10 cellular contexts compared by ENCODE assay signal in the genomic region with DNA sequence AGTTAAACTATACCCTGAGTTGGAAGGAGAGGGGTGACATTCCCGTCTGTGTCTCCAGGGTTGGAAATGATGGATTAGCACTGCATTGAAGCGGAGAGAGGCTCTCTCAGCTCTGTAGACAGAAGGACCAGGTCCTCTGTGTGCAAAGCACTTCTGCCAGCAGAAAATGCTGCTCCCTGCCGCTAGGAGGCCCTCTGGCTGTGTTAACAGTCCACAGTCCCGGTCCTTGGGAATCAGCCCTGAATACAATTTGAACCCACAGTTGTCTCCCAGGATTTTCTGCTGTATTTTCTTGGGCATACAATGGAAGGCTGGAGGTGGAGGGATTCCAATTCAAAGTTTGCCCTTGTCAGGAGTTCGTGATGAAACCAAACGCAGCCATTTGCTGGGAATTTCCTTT.
DNase-seq lines count a peak whose midpoint lies in the region; ATAC-seq and TF ChIP-seq lines count a peak whose summit lies in the region.
"Had no signal": no experiment of that assay in that cellular context is flagged by ENCODE, and none has a peak within 500 bp of the region (broad histone marks: within the 10 kb centered on the region; RNA-seq: fewer than 3 reads in every experiment).

No MANE protein-coding gene starts in this region.

- H3K79me2 ChIP-seq in smooth muscle cell (ENCODE audit: low read depth): no peaks in the 10 kb centered on the region

- no peak overlapping the region for H3K27ac ChIP-seq in smooth muscle cell (ENCODE audit: low read depth)

- no peaks in the 10 kb centered on the region for H3K4me1 ChIP-seq in smooth muscle cell (ENCODE audit: low read depth)

- H3K4me2 ChIP-seq in smooth muscle cell: no peak overlapping the region

- H3K4me1 Mint-ChIP-seq in activated CD8-positive, alpha-beta T cell treated with anti-CD3 and anti-CD28 coated beads for 36 hours (ENCODE audit: low read depth): no peaks in the 10 kb centered on the region
- no peaks in the 10 kb centered on the region for H3K4me1 Mint-ChIP-seq in activated CD8-positive, alpha-beta T cell treated with anti-CD3 and anti-CD28 coated beads, Interleukin-2, amount 10 ng/mL, durations not matched to agents 7 days and 5 days (ENCODE audit: low read depth)
- H3K4me1 Mint-ChIP-seq: naive thymus-derived CD4-positive, alpha-beta T cell had no signal

- no peak overlapping the region for H3K27ac Mint-ChIP-seq in activated CD8-positive, alpha-beta T cell treated with anti-CD3 and anti-CD28 coated beads for 36 hours
- H3K27ac Mint-ChIP-seq in activated CD8-positive, alpha-beta T cell treated with anti-CD3 and anti-CD28 coated beads, Interleukin-2, amount 10 ng/mL, durations not matched to agents 7 days and 5 days: no peak overlapping the region

- CTCF ChIA-PET in activated CD8-positive, alpha-beta T cell treated with anti-CD3 and anti-CD28 coated beads for 36 hours (lab: Charles Lee): no interaction called here
- CTCF ChIA-PET in activated CD8-positive, alpha-beta T cell treated with anti-CD3 and anti-CD28 coated beads, Interleukin-2, amount 10 ng/mL, durations not matched to agents 7 days and 5 days (lab: Charles Lee): no interaction called here

- POLR2A ChIA-PET in activated CD8-positive, alpha-beta T cell treated with anti-CD3 and anti-CD28 coated beads for 36 hours (lab: Charles Lee): no interaction called here
- POLR2A ChIA-PET in activated CD8-positive, alpha-beta T cell treated with anti-CD3 and anti-CD28 coated beads, Interleukin-2, amount 10 ng/mL, durations not matched to agents 7 days and 5 days (lab: Charles Lee): no interaction called here

- TF ChIP-seq CTCF in activated CD8-positive, alpha-beta T cell treated with anti-CD3 and anti-CD28 coated beads for 36 hours (IDR thresholded peaks at IDR 0.05): peak; percentile 44
- peak; percentile 47 for TF ChIP-seq CTCF in smooth muscle cell (IDR thresholded peaks at IDR 0.05; ENCODE audit: borderline replicate concordance, insufficient read depth, poor library complexity, severe bottlenecking)

- no peaks in the 10 kb centered on the region for H3F3A ChIP-seq in smooth muscle cell (ENCODE audit: low read depth)

- peaks cover 8% of the 10 kb centered on the region for H3K27me3 ChIP-seq in smooth muscle cell (ENCODE audit: low read depth)

- H3K4me3 ChIP-seq in smooth muscle cell: no peak overlapping the region

- no peak for TF ChIP-seq POLR2A in erythroblast (IDR thresholded peaks at IDR 0.05; ENCODE audit: low read length)

- no peak for ATAC-seq in activated CD8-positive, alpha-beta T cell treated with anti-CD3 and anti-CD28 coated beads for 36 hours
- no peak for ATAC-seq in activated CD8-positive, alpha-beta T cell treated with anti-CD3 and anti-CD28 coated beads, Interleukin-2, amount 10 ng/mL, durations not matched to agents 7 days and 5 days
- no peak for ATAC-seq in HG02610 (IDR thresholded peaks at IDR 0.05; ENCODE audit: unreplicated experiment)
- ATAC-seq in GM21381 (IDR thresholded peaks at IDR 0.05; ENCODE audit: unreplicated experiment): no peak
- ATAC-seq: naive thymus-derived CD4-positive, alpha-beta T cell had no signal

- H3K9me3 Mint-ChIP-seq in activated CD8-positive, alpha-beta T cell treated with anti-CD3 and anti-CD28 coated beads for 36 hours: no peaks in the 10 kb centered on the region
- H3K9me3 Mint-ChIP-seq in activated CD8-positive, alpha-beta T cell treated with anti-CD3 and anti-CD28 coated beads, Interleukin-2, amount 10 ng/mL, durations not matched to agents 7 days and 5 days (ENCODE audit: insufficient read depth): no peaks in the 10 kb centered on the region

- no peak overlapping the region for H2AFZ ChIP-seq in smooth muscle cell (ENCODE audit: low read depth)

- no peaks in the 10 kb centered on the region for H3K36me3 ChIP-seq in smooth muscle cell (ENCODE audit: low read depth)

- 28% methylated on average over 6 of the region's 6 CpGs for WGBS in smooth muscle cell (ENCODE audit: low lambda C conversion rate)

- no peaks in the 10 kb centered on the region for H3K9me3 ChIP-seq in smooth muscle cell (replicated peaks; ENCODE audit: low read depth)

- H3K9ac ChIP-seq in smooth muscle cell (ENCODE audit: low read depth): no peak overlapping the region

- H3K27me3 Mint-ChIP-seq in activated CD8-positive, alpha-beta T cell treated with anti-CD3 and anti-CD28 coated beads for 36 hours: no peaks in the 10 kb centered on the region
- no peaks in the 10 kb centered on the region for H3K27me3 Mint-ChIP-seq in activated CD8-positive, alpha-beta T cell treated with anti-CD3 and anti-CD28 coated beads, Interleukin-2, amount 10 ng/mL, durations not matched to agents 7 days and 5 days (ENCODE audit: low read depth)

- H4K20me1 ChIP-seq in smooth muscle cell (ENCODE audit: low read depth): no peaks in the 10 kb centered on the region

- H3K4me3 Mint-ChIP-seq in activated CD8-positive, alpha-beta T cell treated with anti-CD3 and anti-CD28 coated beads for 36 hours: no peak overlapping the region
- no peak overlapping the region for H3K4me3 Mint-ChIP-seq in activated CD8-positive, alpha-beta T cell treated with anti-CD3 and anti-CD28 coated beads, Interleukin-2, amount 10 ng/mL, durations not matched to agents 7 days and 5 days
- H3K4me3 Mint-ChIP-seq: naive thymus-derived CD4-positive, alpha-beta T cell had no signal

- intact Hi-C loops in activated CD8-positive, alpha-beta T cell treated with anti-CD3 and anti-CD28 coated beads for 36 hours (cut with micrococcal nuclease): no loop called here

- peak; percentile 24 for DNase-seq in activated CD8-positive, alpha-beta T cell treated with anti-CD3 and anti-CD28 coated beads for 36 hours
- no peak for DNase-seq in activated CD8-positive, alpha-beta T cell treated with anti-CD3 and anti-CD28 coated beads, Interleukin-2, amount 10 ng/mL, durations not matched to agents 7 days and 5 days
- DNase-seq in NAMALWA (ENCODE audit: low spot score) (peak; percentile 37), erythroblast (lab: John Stamatoyannopoulos, UW) (peak; percentile 4 to 24), smooth muscle cell (lab: John Stamatoyannopoulos, UW; ENCODE audit: unreplicated experiment) (no peak)
- DNase-seq in activated naive CD4-positive, alpha-beta T cell treated with Interleukin-2 at 50 U/mL for 16 hours: no peak
- DNase-seq: C1 segment of cervical spinal cord; naive thymus-derived CD4-positive, alpha-beta T cell had no signal

- no peaks in the 10 kb centered on the region for H3K36me3 Mint-ChIP-seq in activated CD8-positive, alpha-beta T cell treated with anti-CD3 and anti-CD28 coated beads for 36 hours (ENCODE audit: low read depth)
- H3K36me3 Mint-ChIP-seq in activated CD8-positive, alpha-beta T cell treated with anti-CD3 and anti-CD28 coated beads, Interleukin-2, amount 10 ng/mL, durations not matched to agents 7 days and 5 days (ENCODE audit: low read depth): no peaks in the 10 kb centered on the region
- H3K36me3 Mint-ChIP-seq: naive thymus-derived CD4-positive, alpha-beta T cell had no signal

Comparison
In these comparisons a context has a peak if more than half of its experiments do, and no peak if none do; other contexts are left out.
1. DNase-seq: peak in activated CD8-positive, alpha-beta T cell treated with anti-CD3 and anti-CD28 coated beads for 36 hours (single experiment), NAMALWA (single experiment) and erythroblast (2 of 2); none in activated CD8-positive, alpha-beta T cell treated with anti-CD3 and anti-CD28 coated beads, Interleukin-2, amount 10 ng/mL, durations not matched to agents 7 days and 5 days (single experiment), smooth muscle cell (single experiment) and activated naive CD4-positive, alpha-beta T cell treated with Interleukin-2 at 50 U/mL for 16 hours (single experiment).